ENCODE assay signal across 21 cellular contexts in genomic region chr10:101993836-101994235, GRCh38.
DNase-seq lines count a peak whose midpoint lies in the region; ATAC-seq and TF ChIP-seq lines count a peak whose summit lies in the region.
"Had no signal": no experiment of that assay in that cellular context is flagged by ENCODE, and none has a peak within 500 bp of the region (broad histone marks: within the 10 kb centered on the region; RNA-seq: fewer than 3 reads in every experiment).

No MANE protein-coding gene starts in this region.

- H3K4me3 Mint-ChIP-seq in MCF 10A (ENCODE audit: unreplicated experiment) (no peak overlapping the region), nephron (no peak overlapping the region)
- H3K4me3 Mint-ChIP-seq: CD8-positive, alpha-beta memory T cell had no signal

- no peak overlapping the region for H3K4me2 ChIP-seq in GM23248 (ENCODE audit: unreplicated experiment)

- H3K79me2 ChIP-seq in GM23248 (ENCODE audit: insufficient read depth) = no peaks in the 10 kb centered on the region

- H3K9me3 Mint-ChIP-seq in MCF 10A (ENCODE audit: unreplicated experiment) (no peaks in the 10 kb centered on the region), nephron (no peaks in the 10 kb centered on the region)
- H3K9me3 Mint-ChIP-seq: CD8-positive, alpha-beta memory T cell had no signal

- H3K27me3 Mint-ChIP-seq in MCF 10A (ENCODE audit: insufficient read depth, unreplicated experiment) = no peaks in the 10 kb centered on the region
- H3K27me3 Mint-ChIP-seq in nephron (ENCODE audit: low read depth) = no peaks in the 10 kb centered on the region
- H3K27me3 Mint-ChIP-seq: CD8-positive, alpha-beta memory T cell had no signal

- 75 to 80% methylated on average over 4 of the region's 4 CpGs for WGBS in GM23248 (ENCODE audit: low coverage in 1 of 2, low lambda C conversion rate in 2 of 2, missing lambda C conversion rate in 2 of 2), 2 experiments

- H3F3A ChIP-seq in GM23248 (ENCODE audit: insufficient read depth) = peaks cover 18% of the 10 kb centered on the region

- no peak overlapping the region for H2AFZ ChIP-seq in GM23248

- H3K4me3 ChIP-seq in breast epithelium (no peak overlapping the region), GM23248 (no peak overlapping the region)
- H3K4me3 ChIP-seq: MG63, SJCRH30 had no signal

- H3K9ac ChIP-seq in GM23248 = no peak overlapping the region

- H3K4me1 ChIP-seq in breast epithelium (no peaks in the 10 kb centered on the region), GM23248 (ENCODE audit: insufficient read depth) (peaks cover 14% of the 10 kb centered on the region)
- H3K4me1 ChIP-seq: SJCRH30 had no signal

- TF ChIP-seq CTCF in MCF 10A (IDR thresholded peaks at IDR 0.05; ENCODE audit: unreplicated experiment) (no peak), breast epithelium (IDR thresholded peaks at IDR 0.05) (no peak), nephron (IDR thresholded peaks at IDR 0.05; ENCODE audit: unreplicated experiment in 3 of 3) (no peak)

- no peaks in the 10 kb centered on the region for H4K20me1 ChIP-seq in GM23248 (ENCODE audit: insufficient read depth)

- CTCF ChIA-PET in MCF 10A (lab: Yijun Ruan, JAX) = interaction anchor here (0.6 to 0.7 kb wide), 2 partner anchors 79 to 105 kb away, joined by 5 read pairs; no protein-coding TSS in a partner anchor

- H3K27me3 ChIP-seq in breast epithelium = no peaks in the 10 kb centered on the region
- no peaks in the 10 kb centered on the region for H3K27me3 ChIP-seq in GM23248 (replicated peaks; ENCODE audit: insufficient read depth)
- H3K27me3 ChIP-seq: MG63, SJCRH30 had no signal

- H3K9me3 ChIP-seq in breast epithelium = no peaks in the 10 kb centered on the region
- H3K9me3 ChIP-seq in GM23248 (ENCODE audit: low read depth) = no peaks in the 10 kb centered on the region
- H3K9me3 ChIP-seq: MG63, SJCRH30 had no signal

- POLR2A ChIA-PET in MCF 10A (lab: Yijun Ruan, JAX) = no interaction called here

- no peak for TF ChIP-seq POLR2A in breast epithelium (IDR thresholded peaks at IDR 0.05)

- no peak for ATAC-seq in GM19455 (IDR thresholded peaks at IDR 0.05; ENCODE audit: unreplicated experiment)
- ATAC-seq in HG03457 (IDR thresholded peaks at IDR 0.05; ENCODE audit: unreplicated experiment) = no peak

- H3K27ac Mint-ChIP-seq in MCF 10A (ENCODE audit: low read depth, unreplicated experiment) (peak overlapping the region; percentile 31), nephron (peak overlapping the region in 2 of 3 experiments; percentile 41)

- intact Hi-C loops in MCF 10A (cut with micrococcal nuclease) = no loop called here
- intact Hi-C loops in breast epithelium (cut with DNase I; ENCODE audit: low total_unique reads) = loop anchor here (5.0 kb wide), 1 partner anchor 713 kb away; no protein-coding TSS in a partner anchor

- no TSS peak for BruUV-seq in MCF 10A (replicated peaks; lab: Mats Ljungman, UMichigan)

- no peak overlapping the region for H3K27ac ChIP-seq in breast epithelium
- peak overlapping the region; percentile 35 for H3K27ac ChIP-seq in angular gyrus (ENCODE audit: low read depth, low read length)
- H3K27ac ChIP-seq in GM23248 = no peak overlapping the region
- H3K27ac ChIP-seq: C4-2B, SJCRH30 had no signal

- H3K9me2 ChIP-seq in GM23248 (ENCODE audit: insufficient read depth) = no peaks in the 10 kb centered on the region

- H3K36me3 ChIP-seq in breast epithelium (no peaks in the 10 kb centered on the region), GM23248 (ENCODE audit: low read depth) (peaks cover 25% of the 10 kb centered on the region; the same call in 1 of the 2 replicates)

- in situ Hi-C loops in GM23248 (cut with MboI) = no loop called here

- DNase-seq in MCF 10A (ENCODE audit: unreplicated experiment) (no peak), breast epithelium (ENCODE audit: low spot score in 2 of 2) (no peak), germinal center (ENCODE audit: low spot score) (no peak), GM23248 (no peak)
- DNase-seq: 8988T; CD8-positive, alpha-beta memory T cell; EL; GF-D8; Kasumi-1; MG63; NCI-H1417 treated with DMSO at 0.1 percent for 48 hours; NCI-H187; NCI-H2107; NCI-H510A; OCI-M1; SJCRH30 had no signal

- H3K36me3 Mint-ChIP-seq in MCF 10A (ENCODE audit: insufficient read depth, unreplicated experiment) (peaks cover 82% of the 10 kb centered on the region), nephron (ENCODE audit: low read depth) (peaks cover 56% of the 10 kb centered on the region)

- H3K4me1 Mint-ChIP-seq in MCF 10A (ENCODE audit: insufficient read depth, unreplicated experiment) (peaks cover 8% of the 10 kb centered on the region), nephron (peaks cover 37% of the 10 kb centered on the region)
